In genomic region chrX:1591102-1591862, GRCh38 we compare ENCODE assay signal across 8 cellular contexts. TPM values are rescaled to one million over a fixed set of nuclear protein-coding genes. Genes with fewer than 3 reads are reported as not detected.
DNase-seq lines count a peak whose midpoint lies in the region; ATAC-seq, FAIRE-seq and TF ChIP-seq lines count a peak whose summit lies in the region.

Gene AKAP17A (plus strand): TSS chrX:1591604. CDS start chrX:1593463, 1,859 bp downstream.

- TF ChIP-seq CTCF in GM12865 (IDR thresholded peaks at IDR 0.05; ENCODE audit: insufficient read depth, low read depth, low read length, missing control alignments) (no peak), cardiac muscle cell (IDR thresholded peaks at IDR 0.05; ENCODE audit: low read depth, low read length) (no peak), pancreas (IDR thresholded peaks at IDR 0.05) (no peak), tibial artery (IDR thresholded peaks at IDR 0.05) (no peak)

- no peak for FAIRE-seq in pancreas (lab: Jason Lieb, UNC)

- 1 to 2% methylated on average over 41 to 66 of the region's 66 CpGs for WGBS in pancreas, 2 donors

- H3K9me3 ChIP-seq in cardiac muscle cell (ENCODE audit: low read depth) (no peaks in the 10 kb centered on the region), pancreas (no peaks in the 10 kb centered on the region), tibial artery (no peaks in the 10 kb centered on the region)

- intact Hi-C loops in pancreas (cut with DNase I) = no loop called here
- intact Hi-C loops in tibial artery (cut with DNase I; ENCODE audit: low total_unique reads) = loop anchor here (5.0 to 10.0 kb wide), 3 partner anchors 139 to 596 kb away; partner anchors contain the start of genes ASMTL and SLC25A6

- DNase-seq in GM12865 (ENCODE audit: low read depth) (peak; percentile 93), NCI-H1417 treated with DMSO at 0.1 percent for 48 hours (lab: John Stamatoyannopoulos, UW) (peak; percentile 82), SW 1271 (lab: John Stamatoyannopoulos, UW) (peak; percentile 1 to 41), cardiac muscle cell (ENCODE audit: low read depth in 1 of 2, low spot score in 1 of 2) (peak; percentile 93 to 95), pancreas (peak; percentile 94 to 99 (median 98)), tibial artery (peak; percentile 92 to 98)
- DNase-seq in activated naive CD8-positive, alpha-beta T cell treated with anti-CD3 and anti-CD28 coated beads, Interleukin-2, amount 50 U/mL, for 16 hours (ENCODE audit: low read depth, low spot score) = peak; percentile 96

- H3K36me3 ChIP-seq in cardiac muscle cell (peaks cover 23% of the 10 kb centered on the region), pancreas (peaks cover 7 to 26% (median 21%) of the 10 kb centered on the region in 3 donors), tibial artery (peaks cover 26 to 31% (median 30%) of the 10 kb centered on the region in 3 donors)

- no peaks in the 10 kb centered on the region for H3K27me3 ChIP-seq in cardiac muscle cell
- H3K27me3 ChIP-seq in pancreas = no peaks in the 10 kb centered on the region
- H3K27me3 ChIP-seq in tibial artery = no peaks in the 10 kb centered on the region

- H3K4me1 ChIP-seq in cardiac muscle cell (ENCODE audit: low read depth) = peaks cover 7% of the 10 kb centered on the region
- H3K4me1 ChIP-seq in pancreas = no peaks in the 10 kb centered on the region
- H3K4me1 ChIP-seq in tibial artery = peaks cover 0 to 22% (median 18%) of the 10 kb centered on the region in 4 donors

- H3K4me3 ChIP-seq in GM12865 (ENCODE audit: low read depth, low read length) = peak within 1 kb of the TSS; percentile 86
- H3K4me3 ChIP-seq in cardiac muscle cell = peak within 1 kb of the TSS; percentile 75
- peak within 1 kb of the TSS; percentile 65 to 72 (median 68) for H3K4me3 ChIP-seq in pancreas
- peak within 1 kb of the TSS; percentile 77 to 83 for H3K4me3 ChIP-seq in tibial artery

- H3K27ac ChIP-seq in cardiac muscle cell = peak within 1 kb of the TSS; percentile 92
- H3K27ac ChIP-seq in pancreas = peak within 1 kb of the TSS; percentile 45 to 75 (median 68)
- peak within 1 kb of the TSS; percentile 76 to 86 for H3K27ac ChIP-seq in tibial artery

- ATAC-seq in HG02763 (IDR thresholded peaks at IDR 0.05; ENCODE audit: unreplicated experiment) = peak; percentile 91
- peak; percentile 96 to 98 (median 98) for ATAC-seq in pancreas

RNA-seq across cellular contexts. Expression of gene AKAP17A, which starts in this region (rescaled TPM):
- total RNA-seq in cardiac muscle cell = 74.3 and 87.4 TPM in 2 replicates
- 60.9 and 99.7 TPM in 2 replicates for polyA plus RNA-seq in cardiac muscle cell
- total RNA-seq in pancreas = 10 to 100 TPM; 20.5 to 36.9 (median 25.3) TPM
- polyA plus RNA-seq in pancreas = 100 to 1,000 TPM in 1 of 2 donors, 10 to 100 TPM in 1; 85.3 to 106 TPM

Comparison
In these comparisons a context has a peak if more than half of its experiments do, and no peak if none do; other contexts are left out.
1. Peak in every context shown above with its lines: DNase-seq, ATAC-seq, H3K4me3 ChIP-seq and H3K27ac ChIP-seq.
2. DNase-seq: peak in every context shown above with its lines; median percentile 98 in pancreas; 96 in activated naive CD8-positive, alpha-beta T cell treated with anti-CD3 and anti-CD28 coated beads, Interleukin-2, amount 50 U/mL, for 16 hours; 95 in tibial artery; 94 in cardiac muscle cell; 93 in GM12865; 82 in NCI-H1417 treated with DMSO at 0.1 percent for 48 hours; 21 in SW 1271.